8 cellular contexts compared by ENCODE assay signal in genomic region chr2:79511320-79511951, GRCh38. TPM values are rescaled to one million over a fixed set of nuclear protein-coding genes. Genes with fewer than 3 reads are reported as not detected.
A peak's percentile ranks its signal among the peaks of the same experiment; 100 is the strongest.
DNase-seq lines count a peak whose midpoint lies in the region; ATAC-seq and TF ChIP-seq lines count a peak whose summit lies in the region.

No MANE protein-coding gene starts in this region.

- DNase-seq in A673 (ENCODE audit: low spot score) (peak; percentile 68), astrocyte of the hippocampus (ENCODE audit: low read depth, low spot score) (peak; percentile 77), kidney tubule cell (ENCODE audit: low spot score) (peak; percentile 53), NCI-H1930 (lab: John Stamatoyannopoulos, UW) (no peak)

- BruUV-seq in A673 (replicated peaks; lab: Mats Ljungman, UMichigan): no TSS peak

- POLR2A ChIA-PET in A673 (lab: Charles Lee; ENCODE audit: low non-redundant PET): no interaction called here

- ATAC-seq in HG03025 (IDR thresholded peaks at IDR 0.05; ENCODE audit: low FRiP score, unreplicated experiment): no peak
- ATAC-seq in HG03139 (IDR thresholded peaks at IDR 0.05; ENCODE audit: unreplicated experiment): no peak
- no peak for ATAC-seq in GM19324 (IDR thresholded peaks at IDR 0.05; ENCODE audit: low FRiP score, unreplicated experiment)

- H3K4me1 ChIP-seq in A673 (ENCODE audit: insufficient read depth, low read length, poor library complexity, severe bottlenecking): no peaks in the 10 kb centered on the region
- peaks cover 31% of the 10 kb centered on the region for H3K4me1 ChIP-seq in HUES64 (ENCODE audit: insufficient read depth, low read length)

- no peak for TF ChIP-seq CTCF in A673 (conservative IDR thresholded peaks at IDR 0.05; ENCODE audit: low read depth, low read length)

- no peak overlapping the region for H3K4me3 ChIP-seq in A673 (ENCODE audit: low read depth, low read length, poor library complexity, severe bottlenecking)
- H3K4me3 ChIP-seq in HUES64 (ENCODE audit: low read length): peak overlapping the region; percentile 72

- CTCF ChIA-PET in A673 (lab: Charles Lee): no interaction called here

- H3K27me3 ChIP-seq in A673 (replicated peaks; ENCODE audit: insufficient read depth, low read depth, low read length, poor library complexity) (peaks cover 9% of the 10 kb centered on the region), HUES64 (ENCODE audit: insufficient read depth, low read length) (peaks cover 12% of the 10 kb centered on the region)

- 31% methylated on average over 16 of the region's 16 CpGs for WGBS in HUES64

- H3K27ac ChIP-seq in A673 (ENCODE audit: low read depth, low read length, poor library complexity, severe bottlenecking) (no peak overlapping the region), HUES64 (ENCODE audit: low read depth, low read length) (no peak overlapping the region)

- H3K36me3 ChIP-seq in A673 (ENCODE audit: insufficient read depth, low read length, poor library complexity, severe bottlenecking) (no peaks in the 10 kb centered on the region), HUES64 (ENCODE audit: insufficient read depth, low read length) (no peaks in the 10 kb centered on the region)

- intact Hi-C loops in A673 (cut with micrococcal nuclease; ENCODE audit: unreplicated experiment): no loop called here

- no peaks in the 10 kb centered on the region for H3K9me3 ChIP-seq in A673 (ENCODE audit: low read depth, low read length, poor library complexity, severe bottlenecking)
- H3K9me3 ChIP-seq in HUES64 (ENCODE audit: insufficient read depth, low read depth, low read length): no peaks in the 10 kb centered on the region

- H3K9ac ChIP-seq in HUES64 (ENCODE audit: low read depth, low read length): no peak overlapping the region

RNA-seq across cellular contexts. Expression of gene CTNNA2, which starts 1.4 kb away (rescaled TPM):
- not detected in 2 replicates for total RNA-seq in A673 (2021)
- 4.6 TPM for polyA plus RNA-seq in HUES64 (2013, experiment 1 of 2)
- polyA plus RNA-seq in HUES64 (2013, experiment 2 of 2): 5.6 TPM

Comparison
In these comparisons a context has a peak if more than half of its experiments do, and no peak if none do; other contexts are left out.
1. DNase-seq: peak in A673 (single experiment), astrocyte of the hippocampus (single experiment) and kidney tubule cell (single experiment); none in NCI-H1930 (0 of 2).